ENCODE assay signal across 16 cellular contexts in genomic region chr10:54904833-54905232, GRCh38.
DNase-seq lines count a peak whose midpoint lies in the region; ATAC-seq and TF ChIP-seq lines count a peak whose summit lies in the region.
"Had no signal": no experiment of that assay in that cellular context is flagged by ENCODE, and none has a peak within 500 bp of the region (broad histone marks: within the 10 kb centered on the region; RNA-seq: fewer than 3 reads in every experiment).

No MANE protein-coding gene starts in this region.

- DNase-seq in GM12865 (ENCODE audit: low read depth), result peak; percentile 3
- DNase-seq in GM13976 (ENCODE audit: low spot score), result no peak
- DNase-seq in NCI-H526 treated with DMSO at 0.1 percent for 48 hours (lab: John Stamatoyannopoulos, UW), result no peak
- DNase-seq: AML-193; Caco-2; Calu3; CD4-positive, alpha-beta T cell; CD8-positive, alpha-beta T cell; DMS79 treated with DMSO at 0.1 percent for 48 hours; GF-D8 had no signal

- TF ChIP-seq CTCF in GM12865 (IDR thresholded peaks at IDR 0.05; ENCODE audit: insufficient read depth, low read depth, low read length, missing control alignments), result no peak
- TF ChIP-seq CTCF in GM13976 (IDR thresholded peaks at IDR 0.05; ENCODE audit: borderline replicate concordance, control extremely low read depth, extremely low read depth, insufficient read depth, missing control alignments), result no peak

- ATAC-seq in GM18858 (IDR thresholded peaks at IDR 0.05; ENCODE audit: unreplicated experiment) (peak; percentile 48), GM18870 (IDR thresholded peaks at IDR 0.05; ENCODE audit: unreplicated experiment) (peak; percentile 65), GM18907 (IDR thresholded peaks at IDR 0.05; ENCODE audit: unreplicated experiment) (no peak)
- ATAC-seq: A549; CD8-positive, alpha-beta T cell; GM12878 had no signal

- H3K4me3 ChIP-seq in GM12865 (ENCODE audit: low read depth, low read length), result no peak overlapping the region
- H3K4me3 ChIP-seq: A549; BLaER1 treated with 17β-estradiol and CSF1 and Interleukin-3, amounts not matched to agents 10 nM and 100 nM; GM12878 had no signal

- in situ Hi-C loops in GM13976 (cut with MboI; ENCODE audit: low sequenced_read_pairs, unreplicated experiment), result no loop called here
